In genomic region chr22:17922925-17923898, GRCh38 we compare ENCODE assay signal across 9 cellular contexts.
A peak's percentile ranks its signal among the peaks of the same experiment; 100 is the strongest.
DNase-seq lines count a peak whose midpoint lies in the region; ATAC-seq and TF ChIP-seq lines count a peak whose summit lies in the region.
"Had no signal": no experiment of that assay in that cellular context is flagged by ENCODE, and none has a peak within 500 bp of the region (broad histone marks: within the 10 kb centered on the region; RNA-seq: fewer than 3 reads in every experiment).

No MANE protein-coding gene starts in this region.

- BruUV-seq in Caco-2 (replicated peaks; lab: Mats Ljungman, UMichigan), result no TSS peak

- H3K27ac ChIP-seq in H9 (ENCODE audit: insufficient read length, low read depth, low read length) (no peak overlapping the region), right atrium auricular region (peak overlapping the region; percentile 87 to 94)

- peaks cover 5% of the 10 kb centered on the region for H3K23me2 ChIP-seq in H9 (ENCODE audit: insufficient read length, low read depth, low read length, poor library complexity, severe bottlenecking)

- H2AK5ac ChIP-seq in H9 (ENCODE audit: insufficient read length, low read length), result no peak overlapping the region

- H3K27me3 ChIP-seq in H9 (ENCODE audit: insufficient read depth, low read length) (no peaks in the 10 kb centered on the region), right atrium auricular region (no peaks in the 10 kb centered on the region), skeletal muscle satellite cell (ENCODE audit: control insufficient read depth, insufficient read depth, low read length) (no peaks in the 10 kb centered on the region), Caco-2 (replicated peaks; ENCODE audit: control insufficient read depth, insufficient read depth, low read length) (no peaks in the 10 kb centered on the region)

- H3K27me3 Mint-ChIP-seq in H9 (ENCODE audit: low read depth) (no peaks in the 10 kb centered on the region), Caco-2 (ENCODE audit: insufficient read depth, unreplicated experiment) (no peaks in the 10 kb centered on the region), type B pancreatic cell (no peaks in the 10 kb centered on the region)
- H3K27me3 Mint-ChIP-seq in activated T-helper 17 cell treated with anti-CD3 and anti-CD28 coated beads, Interleukin-2, amount 50 U/mL, for 72 hours, result no peaks in the 10 kb centered on the region
- H3K27me3 Mint-ChIP-seq: activated T-cell treated with anti-CD3 and anti-CD28 coated beads, Interleukin-2, amount 50 U/mL, for 24 hours had no signal

- no peak overlapping the region for H3K4ac ChIP-seq in H9 (ENCODE audit: low read depth, low read length)

- peaks cover 59 to 75% of the 10 kb centered on the region in 2 experiments for H3K4me1 Mint-ChIP-seq in H9
- H3K4me1 Mint-ChIP-seq in activated T-helper 17 cell treated with anti-CD3 and anti-CD28 coated beads, Interleukin-2, amount 50 U/mL, for 72 hours, result peaks cover 30% of the 10 kb centered on the region
- peaks cover 30% of the 10 kb centered on the region for H3K4me1 Mint-ChIP-seq in Caco-2 (ENCODE audit: low read depth, unreplicated experiment)
- peaks cover 50% of the 10 kb centered on the region for H3K4me1 Mint-ChIP-seq in type B pancreatic cell (ENCODE audit: unreplicated experiment)

- H3K27ac Mint-ChIP-seq in H9 (peak overlapping the region in 2 of 3 experiments; percentile 52 to 54; a peak in 2 of 7 replicates), Caco-2 (ENCODE audit: unreplicated experiment) (no peak overlapping the region), type B pancreatic cell (no peak overlapping the region)
- H3K27ac Mint-ChIP-seq in activated T-helper 17 cell treated with anti-CD3 and anti-CD28 coated beads, Interleukin-2, amount 50 U/mL, for 72 hours, result peak overlapping the region; percentile 33
- H3K27ac Mint-ChIP-seq: activated T-cell treated with anti-CD3 and anti-CD28 coated beads, Interleukin-2, amount 50 U/mL, for 24 hours had no signal

- ATAC-seq in activated T-helper 17 cell treated with anti-CD3 and anti-CD28 coated beads, Interleukin-2, amount 50 U/mL, for 72 hours (replicated peaks), result no peak
- no peak for ATAC-seq in GM19035 (IDR thresholded peaks at IDR 0.05; ENCODE audit: unreplicated experiment)

- no peak overlapping the region for H3T11ph ChIP-seq in H9 (ENCODE audit: low read length)

- H4K5ac ChIP-seq in H9 (ENCODE audit: insufficient read length, low read depth, low read length), result no peak overlapping the region

- no peak overlapping the region for H4K8ac ChIP-seq in H9 (replicated peaks; ENCODE audit: insufficient read length, low read depth, low read length)

- no peaks in the 10 kb centered on the region for H3K36me3 ChIP-seq in right atrium auricular region
- no peaks in the 10 kb centered on the region for H3K36me3 ChIP-seq in skeletal muscle satellite cell (ENCODE audit: insufficient read depth, low read length)
- no peaks in the 10 kb centered on the region; the same call in 1 of the 2 replicates for H3K36me3 ChIP-seq in Caco-2 (ENCODE audit: control insufficient read depth, insufficient read depth, low read length)

- no peak overlapping the region for H3K23ac ChIP-seq in H9 (ENCODE audit: insufficient read length, low read depth, low read length)

- peaks cover 16% of the 10 kb centered on the region; the same call in 1 of the 2 replicates for H3K4me1 ChIP-seq in H9 (ENCODE audit: insufficient read depth, low read length)
- H3K4me1 ChIP-seq in right atrium auricular region, result peaks cover 0 to 78% of the 10 kb centered on the region in 2 donors
- H3K4me1 ChIP-seq in skeletal muscle satellite cell (ENCODE audit: control insufficient read depth, insufficient read depth, low read length), result peaks cover 32% of the 10 kb centered on the region
- H3K4me1 ChIP-seq in Caco-2, result peaks cover 44% of the 10 kb centered on the region

- H2BK5ac ChIP-seq in H9 (ENCODE audit: insufficient read length, low read length), result no peak overlapping the region

- H3K4me2 ChIP-seq in H9 (ENCODE audit: insufficient read depth, insufficient read length, low read length) (no peak overlapping the region), skeletal muscle satellite cell (ENCODE audit: low read length) (peak overlapping the region; percentile 57)

- no peak overlapping the region for H3K18ac ChIP-seq in H9 (ENCODE audit: insufficient read length, low read depth, low read length)

- no peak overlapping the region; a peak in 1 of 5 replicates for H3K4me3 Mint-ChIP-seq in H9
- no peak overlapping the region for H3K4me3 Mint-ChIP-seq in activated T-helper 17 cell treated with anti-CD3 and anti-CD28 coated beads, Interleukin-2, amount 50 U/mL, for 72 hours
- no peak overlapping the region for H3K4me3 Mint-ChIP-seq in Caco-2 (ENCODE audit: unreplicated experiment)
- H3K4me3 Mint-ChIP-seq in type B pancreatic cell, result no peak overlapping the region
- H3K4me3 Mint-ChIP-seq: activated T-cell treated with anti-CD3 and anti-CD28 coated beads, Interleukin-2, amount 50 U/mL, for 24 hours had no signal

- no peak overlapping the region for H3K4me3 ChIP-seq in right atrium auricular region
- H3K4me3 ChIP-seq in skeletal muscle satellite cell (ENCODE audit: low read length), result no peak overlapping the region
- H3K4me3 ChIP-seq in Caco-2 (ENCODE audit: low read depth, low read length), result no peak overlapping the region

- no peaks in the 10 kb centered on the region for H4K20me1 ChIP-seq in H9 (ENCODE audit: control insufficient read depth, insufficient read depth, insufficient read length)

- H3K9me3 Mint-ChIP-seq in H9 (no peaks in the 10 kb centered on the region), Caco-2 (ENCODE audit: unreplicated experiment) (no peaks in the 10 kb centered on the region), type B pancreatic cell (peaks cover 5% of the 10 kb centered on the region)
- H3K9me3 Mint-ChIP-seq in activated T-helper 17 cell treated with anti-CD3 and anti-CD28 coated beads, Interleukin-2, amount 50 U/mL, for 72 hours, result no peaks in the 10 kb centered on the region
- H3K9me3 Mint-ChIP-seq: activated T-cell treated with anti-CD3 and anti-CD28 coated beads, Interleukin-2, amount 50 U/mL, for 24 hours had no signal

- no peak overlapping the region for H2BK20ac ChIP-seq in H9 (ENCODE audit: low read depth, low read length, poor library complexity, severe bottlenecking)

- H3K79me2 ChIP-seq in H9 (ENCODE audit: insufficient read depth, low read length), result peaks cover 2% of the 10 kb centered on the region; the same call in 1 of the 2 replicates

- no peak overlapping the region for H3K56ac ChIP-seq in H9 (ENCODE audit: insufficient read length, low read depth, low read length)

- H3K79me1 ChIP-seq in H9 (ENCODE audit: insufficient read depth, low read depth, low read length, poor library complexity, severe bottlenecking), result peaks cover 4% of the 10 kb centered on the region

- H3K36me3 Mint-ChIP-seq in H9 (ENCODE audit: insufficient read depth in 1 of 3, low read depth in 3 of 3) (no peaks in the 10 kb centered on the region), Caco-2 (ENCODE audit: insufficient read depth, unreplicated experiment) (peaks cover 8% of the 10 kb centered on the region), type B pancreatic cell (no peaks in the 10 kb centered on the region)
- H3K36me3 Mint-ChIP-seq in activated T-helper 17 cell treated with anti-CD3 and anti-CD28 coated beads, Interleukin-2, amount 50 U/mL, for 72 hours (ENCODE audit: low read depth), result no peaks in the 10 kb centered on the region

- CTCF ChIA-PET in Caco-2 (lab: Charles Lee), result interaction anchor here (0.6 kb wide), 1 partner anchor 111 kb away, joined by 5 read pairs; no protein-coding TSS in a partner anchor

- no peak overlapping the region for H4K91ac ChIP-seq in H9 (ENCODE audit: insufficient read length, low read depth, low read length)

- no peak overlapping the region for H2BK120ac ChIP-seq in H9 (ENCODE audit: low read depth, low read length, poor library complexity, severe bottlenecking)

- H3K14ac ChIP-seq in H9 (ENCODE audit: insufficient read depth, low read length), result no peak overlapping the region

- no peak for TF ChIP-seq CTCF in H9 (conservative IDR thresholded peaks at IDR 0.05)
- TF ChIP-seq CTCF in right atrium auricular region (IDR thresholded peaks at IDR 0.05), result no peak
- no peak for TF ChIP-seq CTCF in Caco-2 (IDR thresholded peaks at IDR 0.05; ENCODE audit: insufficient read depth in 1 of 2, low read depth in 1 of 2, low read length in 1 of 2, severe bottlenecking in 1 of 2, unreplicated experiment in 1 of 2)
- no peak for TF ChIP-seq CTCF in type B pancreatic cell (conservative IDR thresholded peaks at IDR 0.05)

- H3K9ac ChIP-seq in H9 (ENCODE audit: extremely low read depth, insufficient read length, low read length) (no peak overlapping the region), skeletal muscle satellite cell (ENCODE audit: low read depth, low read length) (no peak overlapping the region)

- WGBS in H9 (ENCODE audit: extremely low coverage, insufficient read length, low lambda C conversion rate), result no CpG with 5 or more reads among the region's 2 CpGs

- intact Hi-C loops in Caco-2 (cut with micrococcal nuclease; ENCODE audit: unreplicated experiment), result loop anchor here (5.0 kb wide), 1 partner anchor 154 kb away; the partner anchor contains the start of gene PEX26

- DNase-seq in H9, result no peak
- no peak for DNase-seq in right atrium auricular region (ENCODE audit: low spot score)
- DNase-seq in Caco-2, result no peak
- no peak for DNase-seq in type B pancreatic cell (ENCODE audit: extremely low spot score, unreplicated experiment)
- DNase-seq in ureter (ENCODE audit: low spot score), result no peak
- DNase-seq: activated T-cell treated with anti-CD3 and anti-CD28 coated beads, Interleukin-2, amount 50 U/mL, for 24 hours had no signal

- no peak overlapping the region for H2BK12ac ChIP-seq in H9 (ENCODE audit: insufficient read length, low read depth, low read length)

- POLR2A ChIA-PET in Caco-2 (lab: Charles Lee), result no interaction called here

- no peak overlapping the region for H2AFZ ChIP-seq in H9 (ENCODE audit: low read length)

- no peak overlapping the region for H2BK15ac ChIP-seq in H9 (ENCODE audit: low read depth, low read length)

- H3K9me3 ChIP-seq in H9 (ENCODE audit: control insufficient read depth, low read depth, low read length) (no peaks in the 10 kb centered on the region), right atrium auricular region (no peaks in the 10 kb centered on the region), skeletal muscle satellite cell (replicated peaks; ENCODE audit: low read length) (no peaks in the 10 kb centered on the region), Caco-2 (no peaks in the 10 kb centered on the region)

Comparison
In these comparisons a context has a peak if more than half of its experiments do, and no peak if none do; other contexts are left out.
1. H3K27ac Mint-ChIP-seq: peak in H9 (2 of 3) and activated T-helper 17 cell treated with anti-CD3 and anti-CD28 coated beads, Interleukin-2, amount 50 U/mL, for 72 hours (single experiment); none in Caco-2 (single experiment) and type B pancreatic cell (single experiment).